1 cellular context compared by ENCODE assay signal in the genomic region with DNA sequence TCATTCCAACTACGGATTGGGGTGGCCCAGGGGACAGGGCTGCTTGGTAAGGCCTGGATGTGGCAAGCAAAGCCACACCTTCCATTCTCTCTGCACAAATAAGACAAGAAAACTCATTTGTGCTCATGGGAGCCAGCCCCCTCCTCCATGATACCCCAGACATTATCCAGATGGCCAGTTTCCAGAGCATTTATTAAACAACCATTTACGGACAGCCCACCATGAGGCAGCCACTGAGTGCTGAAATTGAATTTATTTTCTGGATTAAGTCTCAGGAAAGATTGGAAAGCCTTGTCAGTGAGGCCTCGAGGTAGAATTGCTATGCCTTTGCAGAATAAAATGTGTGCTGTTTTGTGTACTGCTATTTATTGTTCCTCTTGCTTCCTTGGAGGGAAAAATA.
TF ChIP-seq lines count a peak whose summit lies in the region.

No MANE protein-coding gene starts in this region.

TF ChIP-seq in SK-N-SH, 30 proteins besides CTCF, POLR2A, EP300 and RAD21 (continued from another document):
- TF ChIP-seq, protein P1, sequence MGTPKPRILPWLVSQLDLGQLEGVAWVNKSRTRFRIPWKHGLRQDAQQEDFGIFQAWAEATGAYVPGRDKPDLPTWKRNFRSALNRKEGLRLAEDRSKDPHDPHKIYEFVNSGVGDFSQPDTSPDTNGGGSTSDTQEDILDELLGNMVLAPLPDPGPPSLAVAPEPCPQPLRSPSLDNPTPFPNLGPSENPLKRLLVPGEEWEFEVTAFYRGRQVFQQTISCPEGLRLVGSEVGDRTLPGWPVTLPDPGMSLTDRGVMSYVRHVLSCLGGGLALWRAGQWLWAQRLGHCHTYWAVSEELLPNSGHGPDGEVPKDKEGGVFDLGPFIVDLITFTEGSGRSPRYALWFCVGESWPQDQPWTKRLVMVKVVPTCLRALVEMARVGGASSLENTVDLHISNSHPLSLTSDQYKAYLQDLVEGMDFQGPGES (IDR thresholded peaks at IDR 0.05; ENCODE audit: low read depth, low read length), result no peak
- TF ChIP-seq, protein P2, sequence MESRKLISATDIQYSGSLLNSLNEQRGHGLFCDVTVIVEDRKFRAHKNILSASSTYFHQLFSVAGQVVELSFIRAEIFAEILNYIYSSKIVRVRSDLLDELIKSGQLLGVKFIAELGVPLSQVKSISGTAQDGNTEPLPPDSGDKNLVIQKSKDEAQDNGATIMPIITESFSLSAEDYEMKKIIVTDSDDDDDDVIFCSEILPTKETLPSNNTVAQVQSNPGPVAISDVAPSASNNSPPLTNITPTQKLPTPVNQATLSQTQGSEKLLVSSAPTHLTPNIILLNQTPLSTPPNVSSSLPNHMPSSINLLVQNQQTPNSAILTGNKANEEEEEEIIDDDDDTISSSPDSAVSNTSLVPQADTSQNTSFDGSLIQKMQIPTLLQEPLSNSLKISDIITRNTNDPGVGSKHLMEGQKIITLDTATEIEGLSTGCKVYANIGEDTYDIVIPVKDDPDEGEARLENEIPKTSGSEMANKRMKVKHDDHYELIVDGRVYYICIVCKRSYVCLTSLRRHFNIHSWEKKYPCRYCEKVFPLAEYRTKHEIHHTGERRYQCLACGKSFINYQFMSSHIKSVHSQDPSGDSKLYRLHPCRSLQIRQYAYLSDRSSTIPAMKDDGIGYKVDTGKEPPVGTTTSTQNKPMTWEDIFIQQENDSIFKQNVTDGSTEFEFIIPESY (IDR thresholded peaks at IDR 0.05; ENCODE audit: borderline replicate concordance, low read depth), result no peak
- TF ChIP-seq, protein P3, sequence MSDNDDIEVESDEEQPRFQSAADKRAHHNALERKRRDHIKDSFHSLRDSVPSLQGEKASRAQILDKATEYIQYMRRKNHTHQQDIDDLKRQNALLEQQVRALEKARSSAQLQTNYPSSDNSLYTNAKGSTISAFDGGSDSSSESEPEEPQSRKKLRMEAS (IDR thresholded peaks at IDR 0.05; ENCODE audit: low read depth), result no peak
- TF ChIP-seq FOXJ3 (CRISPR knock-in tag; IDR thresholded peaks at IDR 0.05) (peak; percentile 88), GATA2 (CRISPR knock-in tag; IDR thresholded peaks at IDR 0.05) (peak; percentile 69), RXRA (IDR thresholded peaks at IDR 0.05; ENCODE audit: borderline replicate concordance, low read depth) (no peak), FOXM1 (IDR thresholded peaks at IDR 0.05; ENCODE audit: low read depth) (no peak), NRF1 (IDR thresholded peaks at IDR 0.05; ENCODE audit: low read depth, low read length) (no peak), FOSL2 (IDR thresholded peaks at IDR 0.05; ENCODE audit: borderline replicate concordance, low read depth) (no peak), TAF1 (IDR thresholded peaks at IDR 0.05; ENCODE audit: borderline replicate concordance, low read depth, low read length) (no peak), MXI1 (IDR thresholded peaks at IDR 0.05; ENCODE audit: low read depth, low read length) (peak; percentile 67; the same call in 1 of the 2 replicates), RCOR1 (IDR thresholded peaks at IDR 0.05; ENCODE audit: low read length) (peak; percentile 88), JUND (IDR thresholded peaks at IDR 0.05) (no peak), SMC3 (IDR thresholded peaks at IDR 0.05; ENCODE audit: low read depth, low read length) (0 out of 2 replicates have a peak, but pooled peaks have one; percentile 8), SIN3A (IDR thresholded peaks at IDR 0.05; ENCODE audit: borderline replicate concordance, low read depth, low read length) (no peak), GABPA (IDR thresholded peaks at IDR 0.05; ENCODE audit: low read depth) (no peak), ELF1 (IDR thresholded peaks at IDR 0.05) (no peak), YY1 (IDR thresholded peaks at IDR 0.05; ENCODE audit: low read depth) (no peak), TCF12 (IDR thresholded peaks at IDR 0.05) (peak; percentile 52)
- TF ChIP-seq, protein P4, sequence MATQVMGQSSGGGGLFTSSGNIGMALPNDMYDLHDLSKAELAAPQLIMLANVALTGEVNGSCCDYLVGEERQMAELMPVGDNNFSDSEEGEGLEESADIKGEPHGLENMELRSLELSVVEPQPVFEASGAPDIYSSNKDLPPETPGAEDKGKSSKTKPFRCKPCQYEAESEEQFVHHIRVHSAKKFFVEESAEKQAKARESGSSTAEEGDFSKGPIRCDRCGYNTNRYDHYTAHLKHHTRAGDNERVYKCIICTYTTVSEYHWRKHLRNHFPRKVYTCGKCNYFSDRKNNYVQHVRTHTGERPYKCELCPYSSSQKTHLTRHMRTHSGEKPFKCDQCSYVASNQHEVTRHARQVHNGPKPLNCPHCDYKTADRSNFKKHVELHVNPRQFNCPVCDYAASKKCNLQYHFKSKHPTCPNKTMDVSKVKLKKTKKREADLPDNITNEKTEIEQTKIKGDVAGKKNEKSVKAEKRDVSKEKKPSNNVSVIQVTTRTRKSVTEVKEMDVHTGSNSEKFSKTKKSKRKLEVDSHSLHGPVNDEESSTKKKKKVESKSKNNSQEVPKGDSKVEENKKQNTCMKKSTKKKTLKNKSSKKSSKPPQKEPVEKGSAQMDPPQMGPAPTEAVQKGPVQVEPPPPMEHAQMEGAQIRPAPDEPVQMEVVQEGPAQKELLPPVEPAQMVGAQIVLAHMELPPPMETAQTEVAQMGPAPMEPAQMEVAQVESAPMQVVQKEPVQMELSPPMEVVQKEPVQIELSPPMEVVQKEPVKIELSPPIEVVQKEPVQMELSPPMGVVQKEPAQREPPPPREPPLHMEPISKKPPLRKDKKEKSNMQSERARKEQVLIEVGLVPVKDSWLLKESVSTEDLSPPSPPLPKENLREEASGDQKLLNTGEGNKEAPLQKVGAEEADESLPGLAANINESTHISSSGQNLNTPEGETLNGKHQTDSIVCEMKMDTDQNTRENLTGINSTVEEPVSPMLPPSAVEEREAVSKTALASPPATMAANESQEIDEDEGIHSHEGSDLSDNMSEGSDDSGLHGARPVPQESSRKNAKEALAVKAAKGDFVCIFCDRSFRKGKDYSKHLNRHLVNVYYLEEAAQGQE (IDR thresholded peaks at IDR 0.05; ENCODE audit: low read depth, low read length), result no peak
- TF ChIP-seq, protein P5, sequence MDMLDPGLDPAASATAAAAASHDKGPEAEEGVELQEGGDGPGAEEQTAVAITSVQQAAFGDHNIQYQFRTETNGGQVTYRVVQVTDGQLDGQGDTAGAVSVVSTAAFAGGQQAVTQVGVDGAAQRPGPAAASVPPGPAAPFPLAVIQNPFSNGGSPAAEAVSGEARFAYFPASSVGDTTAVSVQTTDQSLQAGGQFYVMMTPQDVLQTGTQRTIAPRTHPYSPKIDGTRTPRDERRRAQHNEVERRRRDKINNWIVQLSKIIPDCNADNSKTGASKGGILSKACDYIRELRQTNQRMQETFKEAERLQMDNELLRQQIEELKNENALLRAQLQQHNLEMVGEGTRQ (IDR thresholded peaks at IDR 0.05; ENCODE audit: borderline replicate concordance, low read depth, low read length), result no peak
